Comparison of ENCODE assay signal across 2 cellular contexts in the genomic region with DNA sequence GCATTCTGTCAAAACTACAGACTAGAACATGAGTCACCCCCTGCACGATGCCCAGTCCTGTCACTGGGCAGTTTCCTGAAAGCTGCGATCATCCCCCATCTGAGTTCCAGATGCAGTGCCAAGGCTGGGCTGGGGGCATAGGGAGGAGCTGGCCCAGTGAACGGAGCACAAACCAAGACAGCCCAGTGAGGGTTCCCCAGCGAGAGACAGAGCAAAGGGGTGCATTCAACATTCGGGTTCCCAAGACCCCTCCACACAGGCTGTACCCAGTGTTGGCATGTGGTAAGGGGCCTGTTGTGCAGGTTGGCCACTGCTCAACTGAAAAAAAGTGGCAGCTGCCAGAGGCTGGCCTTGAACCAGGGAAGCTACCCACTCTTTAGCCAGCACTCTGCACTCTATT. TPM values are rescaled to one million over a fixed set of nuclear protein-coding genes. Genes with fewer than 3 reads are reported as not detected.
"Had no signal": no experiment of that assay in that cellular context is flagged by ENCODE, and none has a peak within 500 bp of the region (broad histone marks: within the 10 kb centered on the region; RNA-seq: fewer than 3 reads in every experiment).

No MANE protein-coding gene starts in this region.

RNA-seq across cellular contexts. Expression of gene ADRA2B, which starts 46.0 kb away (rescaled TPM):
- total RNA-seq: astrocyte, cerebellum had no signal
